8 cellular contexts compared by ENCODE assay signal in the genomic region with DNA sequence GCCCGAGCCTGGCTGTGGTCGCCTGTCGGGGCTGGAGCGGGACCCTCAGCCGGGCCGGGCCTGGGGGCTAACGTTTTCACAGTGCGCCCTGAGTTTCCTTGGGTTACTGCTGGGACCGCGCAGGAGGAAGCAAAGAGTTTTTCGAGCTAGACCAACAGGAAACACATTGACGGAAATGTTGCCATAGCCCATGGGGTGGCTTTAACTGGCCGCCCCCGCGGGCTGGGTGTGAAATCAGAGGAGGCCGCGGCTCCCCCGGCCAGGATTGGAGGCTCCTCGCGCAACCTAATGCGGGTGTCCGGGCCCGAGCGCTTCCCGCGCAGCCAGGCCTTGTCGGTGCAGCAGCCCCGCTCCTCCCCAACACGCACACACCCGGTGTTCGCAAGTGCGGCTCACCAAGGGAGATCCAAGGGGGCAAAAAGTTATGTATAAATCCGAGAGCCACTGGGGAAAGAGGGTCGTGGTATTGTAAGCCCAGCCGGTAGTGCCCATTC. TPM values are rescaled to one million over a fixed set of nuclear protein-coding genes. Genes with fewer than 3 reads are reported as not detected.
DNase-seq lines count a peak whose midpoint lies in the region; TF ChIP-seq lines count a peak whose summit lies in the region.

No MANE protein-coding gene starts in this region.

- no peaks in the 10 kb centered on the region for H3K9me2 ChIP-seq in DOHH2 (replicated peaks; ENCODE audit: control insufficient read depth, low read length)

- H3K4me1 Mint-ChIP-seq in neural crest cell = peaks cover 19% of the 10 kb centered on the region

- peaks cover 29% of the 10 kb centered on the region for H3F3A ChIP-seq in DOHH2 (ENCODE audit: control insufficient read depth, insufficient read depth)

- H3K4me3 Mint-ChIP-seq in neural crest cell = peak overlapping the region; percentile 58

- H4K20me1 ChIP-seq in DOHH2 (ENCODE audit: control insufficient read depth, insufficient read depth, low read depth, low read length) = 0 out of 2 replicates have a peak, but pooled peaks cover 4% of the 10 kb centered on the region

- peaks cover 42% of the 10 kb centered on the region for H3K4me1 ChIP-seq in DOHH2 (ENCODE audit: control insufficient read depth, low read length)

- no peaks in the 10 kb centered on the region for H3K9me3 Mint-ChIP-seq in neural crest cell

- H3K4me3 ChIP-seq in DOHH2 (ENCODE audit: low read length) = peak overlapping the region; percentile 84
- peak overlapping the region; percentile 75 for H3K4me3 ChIP-seq in fibroblast of pulmonary artery (replicated peaks; ENCODE audit: low read depth, low read length)
- no peak overlapping the region for H3K4me3 ChIP-seq in brain microvascular endothelial cell (ENCODE audit: low read depth, low read length)

- H3K36me3 Mint-ChIP-seq in neural crest cell (ENCODE audit: low read depth) = peaks cover 6% of the 10 kb centered on the region

- H3K27ac ChIP-seq in DOHH2 (ENCODE audit: low read depth, low read length) (no peak overlapping the region), brain microvascular endothelial cell (no peak overlapping the region)

- H3K27me3 ChIP-seq in DOHH2 (ENCODE audit: control insufficient read depth, low read length) (peaks cover 56% of the 10 kb centered on the region), brain microvascular endothelial cell (replicated peaks) (no peaks in the 10 kb centered on the region)

- H3K4me2 ChIP-seq in DOHH2 (ENCODE audit: low read length) = peak overlapping the region; percentile 97

- H3K9me3 ChIP-seq in DOHH2 (ENCODE audit: control insufficient read depth, insufficient read depth, low read length) = no peaks in the 10 kb centered on the region

- H3K79me2 ChIP-seq in DOHH2 (ENCODE audit: control insufficient read depth, low read length) = no peaks in the 10 kb centered on the region

- TF ChIP-seq CTCF in DOHH2 (IDR thresholded peaks at IDR 0.05; ENCODE audit: low read depth, low read length, poor library complexity, severe bottlenecking) (no peak), fibroblast of pulmonary artery (IDR thresholded peaks at IDR 0.05; ENCODE audit: low read length, missing control alignments) (no peak), neural crest cell (conservative IDR thresholded peaks at IDR 0.05) (no peak), brain microvascular endothelial cell (IDR thresholded peaks at IDR 0.05; ENCODE audit: low read depth, low read length, missing control alignments) (no peak)

- peaks cover 93% of the 10 kb centered on the region for H3K27me3 Mint-ChIP-seq in neural crest cell (ENCODE audit: low read depth)

- DNase-seq in SKM-1 treated with dmso at 0.1 percent for 144 hours (lab: John Stamatoyannopoulos, UW; ENCODE audit: unreplicated experiment) (peak; percentile 89), fibroblast of pulmonary artery (ENCODE audit: low read depth) (no peak), neural crest cell (ENCODE audit: low read depth, low spot score) (peak; percentile 9), brain microvascular endothelial cell (no peak), NCI-H1105 treated with DMSO at 0.1 percent for 48 hours (lab: John Stamatoyannopoulos, UW) (no peak), GM19238 (ENCODE audit: insufficient read length, low spot score) (no peak)
- DNase-seq in activated effector memory CD4-positive, alpha-beta T cell treated with Interleukin-2 at 50 U/mL for 16 hours = no peak

- in situ Hi-C loops in brain microvascular endothelial cell (cut with HindIII; ENCODE audit: low pct_ligation_motif_present, low sequenced_read_pairs) = no loop called here

- H3K27ac Mint-ChIP-seq in neural crest cell (ENCODE audit: unreplicated experiment) = no peak overlapping the region

- peaks cover 8% of the 10 kb centered on the region for H3K36me3 ChIP-seq in DOHH2 (ENCODE audit: control insufficient read depth, low read length)
- no peaks in the 10 kb centered on the region for H3K36me3 ChIP-seq in brain microvascular endothelial cell (replicated peaks)

RNA-seq across cellular contexts. Expression of gene HHEX, which starts 1.9 kb away (rescaled TPM):
- total RNA-seq in neural crest cell = not detected in 2 replicates

Comparison
In these comparisons a context has a peak if more than half of its experiments do, and no peak if none do; other contexts are left out.
1. DNase-seq: peak in SKM-1 treated with dmso at 0.1 percent for 144 hours (single experiment) and neural crest cell (single experiment); none in fibroblast of pulmonary artery (single experiment), brain microvascular endothelial cell (single experiment), activated effector memory CD4-positive, alpha-beta T cell treated with Interleukin-2 at 50 U/mL for 16 hours (single experiment), NCI-H1105 treated with DMSO at 0.1 percent for 48 hours (single experiment) and GM19238 (single experiment).